ENCODE assay signal across 8 cellular contexts in genomic region chr4:102165584-102165983, GRCh38.
"Had no signal": no experiment of that assay in that cellular context is flagged by ENCODE, and none has a peak within 500 bp of the region (broad histone marks: within the 10 kb centered on the region; RNA-seq: fewer than 3 reads in every experiment).

No MANE protein-coding gene starts in this region.

- H3K4me3 ChIP-seq: GM23248 had no signal

- H3K36me3 Mint-ChIP-seq: IgD-negative memory B cell had no signal

- H3K4me3 Mint-ChIP-seq: IgD-negative memory B cell had no signal

- H3K4me1 Mint-ChIP-seq: IgD-negative memory B cell had no signal

- H2AFZ ChIP-seq: GM23248 had no signal

- ATAC-seq: HepG2 had no signal

- H3K27me3 Mint-ChIP-seq: IgD-negative memory B cell had no signal

- H3K27ac Mint-ChIP-seq: IgD-negative memory B cell had no signal

- H3K4me2 ChIP-seq: KMS-11 had no signal

- DNase-seq: GM23248, H7, HCEC 1CT, KBM-7 had no signal

- H3K27ac ChIP-seq: GM23248, HL-60, KMS-11 had no signal
